10 cellular contexts compared by ENCODE assay signal in genomic region chr17:40095356-40095943, GRCh38. TPM values are rescaled to one million over a fixed set of nuclear protein-coding genes. Genes with fewer than 3 reads are reported as not detected.
DNase-seq lines count a peak whose midpoint lies in the region; ATAC-seq and TF ChIP-seq lines count a peak whose summit lies in the region.
"Had no signal": no experiment of that assay in that cellular context is flagged by ENCODE, and none has a peak within 500 bp of the region (broad histone marks: within the 10 kb centered on the region; RNA-seq: fewer than 3 reads in every experiment).

No MANE protein-coding gene starts in this region.

- H3K4me3 ChIP-seq in heart left ventricle (peak overlapping the region in 4 of 12 donors; percentile 10 to 87 (median 78)), vagina (no peak overlapping the region)

- H3K36me3 ChIP-seq in heart left ventricle (peaks cover 0 to 72% (median 55%) of the 10 kb centered on the region in 9 donors), vagina (peaks cover 0 to 47% of the 10 kb centered on the region in 2 donors)

- TF ChIP-seq POLR2A in heart left ventricle (IDR thresholded peaks at IDR 0.05) (no peak), vagina (IDR thresholded peaks at IDR 0.05) (no peak)

- H3K9me3 ChIP-seq in heart left ventricle: no peaks in the 10 kb centered on the region
- H3K9me3 ChIP-seq in vagina: no peaks in the 10 kb centered on the region

- peak in 3 of 5 donors; percentile 24 to 45 (median 32) for DNase-seq in heart left ventricle
- DNase-seq in cardiac septum (ENCODE audit: low spot score): no peak
- DNase-seq in chondrocyte (ENCODE audit: low spot score): no peak
- DNase-seq in natural killer cell treated with Interleukin-12 subunit alpha and Interleukin-12 subunit beta and Interleukin-15 and Interleukin-18, amount 100 ng/mL, for 72 hours (ENCODE audit: low spot score): no peak
- peak in 1 of 2 donors; percentile 91 for DNase-seq in vagina (ENCODE audit: extremely low spot score in 2 of 2)
- no peak for DNase-seq in germinal center (ENCODE audit: low spot score)
- DNase-seq in MV-4-11 (lab: John Stamatoyannopoulos, UW): no peak
- no peak for DNase-seq in activated effector memory CD4-positive, alpha-beta T cell treated with anti-CD3 and anti-CD28 coated beads, Interleukin-2, amount 50 U/mL, for 16 hours
- DNase-seq: erythroblast, NCI-H446 had no signal

- H3K27me3 ChIP-seq in heart left ventricle (no peaks in the 10 kb centered on the region), vagina (no peaks in the 10 kb centered on the region)

- no peaks in the 10 kb centered on the region for H3K9me3 Mint-ChIP-seq in chondrocyte (ENCODE audit: low read depth)
- peaks cover 3% of the 10 kb centered on the region for H3K9me3 Mint-ChIP-seq in natural killer cell treated with Interleukin-12 subunit alpha and Interleukin-12 subunit beta and Interleukin-15 and Interleukin-18, amount 100 ng/mL, for 72 hours

- no peak for ATAC-seq in heart left ventricle
- ATAC-seq in natural killer cell treated with Interleukin-12 subunit alpha and Interleukin-12 subunit beta and Interleukin-15 and Interleukin-18, amount 100 ng/mL, for 72 hours: no peak

- H3K27ac ChIP-seq in heart left ventricle (peak overlapping the region; percentile 86 to 100 (median 97)), vagina (peak overlapping the region; percentile 98)

- no peak overlapping the region for H3K4me3 Mint-ChIP-seq in chondrocyte (ENCODE audit: unreplicated experiment)
- peak overlapping the region; percentile 82 for H3K4me3 Mint-ChIP-seq in natural killer cell treated with Interleukin-12 subunit alpha and Interleukin-12 subunit beta and Interleukin-15 and Interleukin-18, amount 100 ng/mL, for 72 hours

- peaks cover 15 to 86% (median 74%) of the 10 kb centered on the region in 12 donors for H3K4me1 ChIP-seq in heart left ventricle
- peaks cover 81% of the 10 kb centered on the region for H3K4me1 ChIP-seq in vagina

- no peaks in the 10 kb centered on the region for H3K27me3 Mint-ChIP-seq in chondrocyte (ENCODE audit: low read depth)
- H3K27me3 Mint-ChIP-seq in natural killer cell treated with Interleukin-12 subunit alpha and Interleukin-12 subunit beta and Interleukin-15 and Interleukin-18, amount 100 ng/mL, for 72 hours: no peaks in the 10 kb centered on the region

- H3K4me1 Mint-ChIP-seq in chondrocyte (ENCODE audit: low read depth): peaks cover 40% of the 10 kb centered on the region
- peaks cover 54 to 56% of the 10 kb centered on the region in 2 donors for H3K4me1 Mint-ChIP-seq in natural killer cell treated with Interleukin-12 subunit alpha and Interleukin-12 subunit beta and Interleukin-15 and Interleukin-18, amount 100 ng/mL, for 72 hours (ENCODE audit: low read depth in 2 of 2)

- TF ChIP-seq CTCF in heart left ventricle (IDR thresholded peaks at IDR 0.05) (no peak), chondrocyte (IDR thresholded peaks at IDR 0.05) (no peak), vagina (IDR thresholded peaks at IDR 0.05) (no peak)

- 62 to 68% (median 64%) methylated on average over 11 to 17 of the region's 17 CpGs for WGBS in heart left ventricle, 4 donors

- intact Hi-C loops in heart left ventricle (cut with DNase I) (loop anchor here in 2 of 10 donors (5.0 to 10.0 kb wide), 2 partner anchors 33 to 81 kb away; partner anchors contain the start of genes CSF3 (in 1 of the 2) and THRA (in 1 of the 2)), cardiac septum (cut with DNase I) (no loop called here), vagina (cut with DNase I) (no loop called here)

- H3K36me3 Mint-ChIP-seq in chondrocyte (ENCODE audit: low read depth): peaks cover 17% of the 10 kb centered on the region
- H3K36me3 Mint-ChIP-seq in natural killer cell treated with Interleukin-12 subunit alpha and Interleukin-12 subunit beta and Interleukin-15 and Interleukin-18, amount 100 ng/mL, for 72 hours: no peaks in the 10 kb centered on the region

- peak overlapping the region; percentile 69 for H3K27ac Mint-ChIP-seq in chondrocyte (ENCODE audit: unreplicated experiment)
- H3K27ac Mint-ChIP-seq in natural killer cell treated with Interleukin-12 subunit alpha and Interleukin-12 subunit beta and Interleukin-15 and Interleukin-18, amount 100 ng/mL, for 72 hours: peak overlapping the region; percentile 86 to 90

RNA-seq across cellular contexts. Expression of gene NR1D1, which starts 4.9 kb away (rescaled TPM):
- 10 to 100 TPM in 6 of 9 donors, 1 to 10 TPM in 3; 5.8 to 36.1 (median 21.8) TPM for total RNA-seq in heart left ventricle
- polyA plus RNA-seq in heart left ventricle: 10 to 100 TPM in 1 of 2 donors, 1 to 10 TPM in 1; 6.1 to 20.2 TPM
- 25.8 TPM for total RNA-seq in cardiac septum
- total RNA-seq in chondrocyte: 5.9 to 7.9 TPM (median 6.6 TPM) in 3 replicates
- 1 to 10 TPM; 1.4 to 5.4 TPM for total RNA-seq in natural killer cell treated with Interleukin-12 subunit alpha and Interleukin-12 subunit beta and Interleukin-15 and Interleukin-18, amount 100 ng/mL, for 72 hours
- 15.0 TPM for total RNA-seq in vagina

RNA-seq across cellular contexts. Expression of gene MSL1, which starts 26.3 kb away (rescaled TPM):
- total RNA-seq in heart left ventricle: 10 to 100 TPM; 32.0 to 54.1 (median 45.1) TPM
- polyA plus RNA-seq in heart left ventricle: 10 to 100 TPM; 32.2 to 54.7 TPM
- total RNA-seq in cardiac septum: 53.7 TPM
- total RNA-seq in chondrocyte: 86.8 to 103 TPM (median 96.2 TPM) in 3 replicates
- total RNA-seq in natural killer cell treated with Interleukin-12 subunit alpha and Interleukin-12 subunit beta and Interleukin-15 and Interleukin-18, amount 100 ng/mL, for 72 hours: 100 to 1,000 TPM in 1 of 2 donors, 10 to 100 TPM in 1; 79.8 to 102 TPM
- total RNA-seq in vagina: 62.4 TPM

RNA-seq across cellular contexts. Expression of gene THRA, which starts 32.7 kb away (rescaled TPM):
- 100 to 1,000 TPM in 1 of 9 donors, 10 to 100 TPM in 8; 63.2 to 105 (median 73.2) TPM for total RNA-seq in heart left ventricle
- polyA plus RNA-seq in heart left ventricle: 10 to 100 TPM; 50.6 to 56.2 TPM
- total RNA-seq in cardiac septum: 66.8 TPM
- 31.9 to 46.6 TPM (median 34.7 TPM) in 3 replicates for total RNA-seq in chondrocyte
- 10 to 100 TPM in 1 of 2 donors, 1 to 10 TPM in 1; 4.9 to 10.9 TPM for total RNA-seq in natural killer cell treated with Interleukin-12 subunit alpha and Interleukin-12 subunit beta and Interleukin-15 and Interleukin-18, amount 100 ng/mL, for 72 hours
- 40.3 TPM for total RNA-seq in vagina

RNA-seq across cellular contexts. Expression of gene MED24, which starts 41.2 kb away (rescaled TPM):
- total RNA-seq in heart left ventricle: 10 to 100 TPM; 51.1 to 75.4 (median 58.3) TPM
- 10 to 100 TPM; 52.7 to 61.8 TPM for polyA plus RNA-seq in heart left ventricle
- 56.4 TPM for total RNA-seq in cardiac septum
- total RNA-seq in chondrocyte: 54.4 to 94.3 TPM (median 57.7 TPM) in 3 replicates
- 100 to 1,000 TPM in 1 of 2 donors, 10 to 100 TPM in 1; 91.5 to 147 TPM for total RNA-seq in natural killer cell treated with Interleukin-12 subunit alpha and Interleukin-12 subunit beta and Interleukin-15 and Interleukin-18, amount 100 ng/mL, for 72 hours
- total RNA-seq in vagina: 106 TPM

RNA-seq across cellular contexts. Expression of gene CASC3, which starts 44.9 kb away (rescaled TPM):
- total RNA-seq in heart left ventricle (10 to 100 TPM; 26.5 to 54.3 (median 42.2) TPM), cardiac septum (54.8 TPM), chondrocyte (70.2 to 78.3 TPM (median 70.6 TPM) in 3 replicates), vagina (40.0 TPM)
- polyA plus RNA-seq in heart left ventricle: 10 to 100 TPM; 27.9 to 33.4 TPM
- total RNA-seq in natural killer cell treated with Interleukin-12 subunit alpha and Interleukin-12 subunit beta and Interleukin-15 and Interleukin-18, amount 100 ng/mL, for 72 hours: 100 to 1,000 TPM in 1 of 2 donors, 10 to 100 TPM in 1; 83.1 to 101 TPM

Comparison
In these comparisons a context has a peak if more than half of its experiments do, and no peak if none do; other contexts are left out.
1. DNase-seq: peak in heart left ventricle (3 of 5); none in cardiac septum (single experiment), chondrocyte (single experiment), natural killer cell treated with Interleukin-12 subunit alpha and Interleukin-12 subunit beta and Interleukin-15 and Interleukin-18, amount 100 ng/mL, for 72 hours (single experiment), germinal center (single experiment), MV-4-11 (single experiment) and activated effector memory CD4-positive, alpha-beta T cell treated with anti-CD3 and anti-CD28 coated beads, Interleukin-2, amount 50 U/mL, for 16 hours (single experiment).